1 cellular context compared by ENCODE assay signal in the genomic region with DNA sequence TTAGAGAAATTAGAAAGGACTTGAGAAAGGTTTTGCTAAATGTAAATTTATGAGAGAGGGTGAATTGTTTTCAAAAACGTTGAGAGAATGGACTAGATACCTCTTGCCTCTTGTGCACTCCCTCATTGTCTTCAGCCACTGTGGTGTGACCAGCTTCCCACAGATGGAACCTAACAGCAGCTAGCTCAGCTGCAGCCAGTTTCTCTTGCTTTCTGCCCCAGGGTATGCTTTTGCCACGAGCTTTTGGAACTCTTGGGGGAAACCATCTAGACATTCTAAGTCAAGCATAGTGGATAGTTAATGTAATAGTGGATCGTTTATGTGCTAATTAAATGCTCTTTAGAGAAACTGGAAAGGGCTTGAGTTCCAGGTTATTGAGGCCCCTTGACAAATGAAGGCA.
TF ChIP-seq lines count a peak whose summit lies in the region.

No MANE protein-coding gene starts in this region.

TF ChIP-seq in GM12878, 131 proteins besides CTCF, POLR2A, EP300 and RAD21 (continued from another document):
- TF ChIP-seq CEBPZ (IDR thresholded peaks at IDR 0.05; ENCODE audit: low read depth, low read length) (no peak), TAF1 (IDR thresholded peaks at IDR 0.05; ENCODE audit: borderline replicate concordance, low read depth, low read length) (no peak), RBBP5 (conservative IDR thresholded peaks at IDR 0.05) (no peak), USF2 (IDR thresholded peaks at IDR 0.05; ENCODE audit: borderline replicate concordance, low read depth, low read length) (no peak), STAT1 (conservative IDR thresholded peaks at IDR 0.05) (no peak), RAD51 (IDR thresholded peaks at IDR 0.05) (no peak), RUNX3 (IDR thresholded peaks at IDR 0.05; ENCODE audit: low read length) (no peak), NFIC (IDR thresholded peaks at IDR 0.05; ENCODE audit: low read depth, low read length) (no peak), POU2F2 (IDR thresholded peaks at IDR 0.05; ENCODE audit: borderline replicate concordance, low read depth, low read length) (no peak), ASH2L (IDR thresholded peaks at IDR 0.05; ENCODE audit: borderline replicate concordance, low read depth) (no peak), CEBPB (IDR thresholded peaks at IDR 0.05; ENCODE audit: borderline replicate concordance in 1 of 2, low read depth in 2 of 2, low read length in 2 of 2) (no peak)
- TF ChIP-seq, protein P1, sequence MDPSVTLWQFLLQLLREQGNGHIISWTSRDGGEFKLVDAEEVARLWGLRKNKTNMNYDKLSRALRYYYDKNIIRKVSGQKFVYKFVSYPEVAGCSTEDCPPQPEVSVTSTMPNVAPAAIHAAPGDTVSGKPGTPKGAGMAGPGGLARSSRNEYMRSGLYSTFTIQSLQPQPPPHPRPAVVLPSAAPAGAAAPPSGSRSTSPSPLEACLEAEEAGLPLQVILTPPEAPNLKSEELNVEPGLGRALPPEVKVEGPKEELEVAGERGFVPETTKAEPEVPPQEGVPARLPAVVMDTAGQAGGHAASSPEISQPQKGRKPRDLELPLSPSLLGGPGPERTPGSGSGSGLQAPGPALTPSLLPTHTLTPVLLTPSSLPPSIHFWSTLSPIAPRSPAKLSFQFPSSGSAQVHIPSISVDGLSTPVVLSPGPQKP (IDR thresholded peaks at IDR 0.05; ENCODE audit: low read depth, low read length) = no peak
- TF ChIP-seq, protein P2, sequence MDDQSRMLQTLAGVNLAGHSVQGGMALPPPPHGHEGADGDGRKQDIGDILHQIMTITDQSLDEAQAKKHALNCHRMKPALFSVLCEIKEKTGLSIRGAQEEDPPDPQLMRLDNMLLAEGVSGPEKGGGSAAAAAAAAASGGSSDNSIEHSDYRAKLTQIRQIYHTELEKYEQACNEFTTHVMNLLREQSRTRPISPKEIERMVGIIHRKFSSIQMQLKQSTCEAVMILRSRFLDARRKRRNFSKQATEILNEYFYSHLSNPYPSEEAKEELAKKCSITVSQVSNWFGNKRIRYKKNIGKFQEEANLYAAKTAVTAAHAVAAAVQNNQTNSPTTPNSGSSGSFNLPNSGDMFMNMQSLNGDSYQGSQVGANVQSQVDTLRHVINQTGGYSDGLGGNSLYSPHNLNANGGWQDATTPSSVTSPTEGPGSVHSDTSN (IDR thresholded peaks at IDR 0.05; ENCODE audit: insufficient replicate concordance, low read depth, low read length) = no peak
